ENCODE assay signal across 1 cellular context in the genomic region with DNA sequence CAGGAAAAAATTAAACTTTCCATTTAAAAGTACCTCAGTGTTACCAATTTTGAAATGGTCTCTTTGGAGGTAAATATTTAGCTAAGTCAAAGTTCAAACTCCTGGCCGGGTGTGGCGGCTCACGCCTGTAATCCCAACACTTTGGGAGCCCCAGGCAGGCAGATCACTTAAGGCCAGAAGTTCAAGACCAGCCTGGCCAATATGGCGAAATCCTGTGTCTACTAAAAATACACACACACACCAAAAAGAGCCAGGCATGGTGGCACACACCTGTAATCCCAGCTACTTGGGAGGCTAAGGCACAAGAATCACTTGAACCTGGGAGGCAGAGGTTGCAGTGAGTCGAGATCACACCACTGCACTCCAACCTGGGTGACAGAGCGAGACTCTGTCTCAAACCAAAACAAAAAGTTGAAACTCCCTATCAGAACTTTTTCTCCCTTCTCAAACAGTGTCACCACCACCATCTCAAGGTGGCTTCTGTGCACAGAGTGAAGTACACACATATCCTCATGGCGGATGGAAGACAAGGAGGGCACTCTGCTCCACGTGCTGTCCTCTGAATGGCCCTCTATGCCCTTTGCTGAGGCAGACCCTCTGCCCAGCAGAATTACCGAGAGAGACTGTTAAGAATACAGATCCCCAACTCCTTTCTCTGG.
TF ChIP-seq lines count a peak whose summit lies in the region.

No MANE protein-coding gene starts in this region.

TF ChIP-seq in K562, 482 proteins besides CTCF, POLR2A, EP300 and RAD21:
- TF ChIP-seq NR0B1 (IDR thresholded peaks at IDR 0.05; ENCODE audit: partially characterized antibody) (no peak), SPI1 (IDR thresholded peaks at IDR 0.05; ENCODE audit: borderline replicate concordance, low read depth, low read length) (no peak), CEBPB (tag; IDR thresholded peaks at IDR 0.05) (peak; percentile 53; the same call in 1 of the 2 replicates)
TF ChIP-seq in K562: peak in this region for 1.
